In genomic region chr19:33387351-33388230, GRCh38 we compare ENCODE assay signal across 27 cellular contexts. TPM values are rescaled to one million over a fixed set of nuclear protein-coding genes. Genes with fewer than 3 reads are reported as not detected.
A peak's percentile ranks its signal among the peaks of the same experiment; 100 is the strongest.
DNase-seq lines count a peak whose midpoint lies in the region; ATAC-seq and TF ChIP-seq lines count a peak whose summit lies in the region.
"Had no signal": no experiment of that assay in that cellular context is flagged by ENCODE, and none has a peak within 500 bp of the region (broad histone marks: within the 10 kb centered on the region; RNA-seq: fewer than 3 reads in every experiment).

No MANE protein-coding gene starts in this region.

- DNase-seq in activated effector memory CD4-positive, alpha-beta T cell treated with anti-CD3 and anti-CD28 coated beads, Interleukin-2, amount 50 U/mL, for 16 hours, result peak; percentile 61
- DNase-seq in activated effector memory CD4-positive, alpha-beta T cell treated with Interleukin-2 at 50 U/mL for 16 hours, result no peak
- peak; percentile 57 for DNase-seq in G401 (ENCODE audit: low spot score)
- DNase-seq in effector memory CD8-positive, alpha-beta T cell, result no peak
- peak in 1 of 2 donors; percentile 52 for DNase-seq in psoas muscle
- DNase-seq in lower lobe of right lung, result no peak
- DNase-seq in NCI-H2029 treated with DMSO at 0.1 percent for 48 hours (lab: John Stamatoyannopoulos, UW), result no peak
- no peak for DNase-seq in endodermal cell
- DNase-seq: activated CD4-positive, alpha-beta T cell treated with anti-CD3 and anti-CD28 coated beads, Interleukin-2, amount 50 U/mL, for 4 hours; activated CD4-positive, CD25-positive, alpha-beta regulatory T cell; activated naive CD8-positive, alpha-beta T cell treated with anti-CD3 and anti-CD28 coated beads, Interleukin-2, amount 50 U/mL, for 24 hours; erythroblast; hippocampal formation; immature natural killer cell; NCI-H187; SHP77 treated with DMSO at 0.1 percent for 48 hours; small intestine; SW 1271 had no signal

- H3K36me3 ChIP-seq in psoas muscle (ENCODE audit: insufficient read depth in 1 of 2, low read depth in 1 of 2) (peaks cover 0 to 7% of the 10 kb centered on the region in 2 donors), lower lobe of right lung (peaks cover 26% of the 10 kb centered on the region), endodermal cell (ENCODE audit: control insufficient read depth, insufficient read depth, low read length) (peaks cover 14% of the 10 kb centered on the region)
- H3K36me3 ChIP-seq: neural progenitor cell had no signal

- H3K27me3 ChIP-seq in psoas muscle (ENCODE audit: insufficient read depth in 3 of 3, low read length in 2 of 3) (no peaks in the 10 kb centered on the region), lower lobe of right lung (ENCODE audit: low read depth) (no peaks in the 10 kb centered on the region), endodermal cell (ENCODE audit: control insufficient read depth, insufficient read depth, low read length, poor library complexity, severe bottlenecking) (no peaks in the 10 kb centered on the region)
- H3K27me3 ChIP-seq: left lung, neural progenitor cell, suprapubic skin, vagina had no signal

- 75 to 83% (median 76%) methylated on average over 39 of the region's 39 CpGs for whole genome bisulfite sequencing in psoas muscle, 3 donors
- 92 to 99% methylated on average over 25 to 39 of the region's 39 CpGs for WGBS in endodermal cell (ENCODE audit: insufficient coverage in 1 of 2, insufficient read length in 1 of 2), 2 experiments

- H3K36me3 Mint-ChIP-seq in effector memory CD8-positive, alpha-beta T cell (ENCODE audit: insufficient read depth), result peaks cover 12% of the 10 kb centered on the region
- H3K36me3 Mint-ChIP-seq in endodermal cell (ENCODE audit: low read depth), result peaks cover 13% of the 10 kb centered on the region
- H3K36me3 Mint-ChIP-seq: neural progenitor cell had no signal

- peaks cover 69% of the 10 kb centered on the region for H3K4me1 ChIP-seq in psoas muscle
- peaks cover 48% of the 10 kb centered on the region for H3K4me1 ChIP-seq in lower lobe of right lung
- H3K4me1 ChIP-seq in endodermal cell (ENCODE audit: control insufficient read depth, insufficient read depth, low read length), result no peaks in the 10 kb centered on the region
- H3K4me1 ChIP-seq: neural progenitor cell had no signal

- H3K4me3 Mint-ChIP-seq in effector memory CD8-positive, alpha-beta T cell, result no peak overlapping the region
- H3K4me3 Mint-ChIP-seq in endodermal cell, result no peak overlapping the region
- H3K4me3 Mint-ChIP-seq: activated naive CD8-positive, alpha-beta T cell treated with anti-CD3 and anti-CD28 coated beads, Interleukin-2, amount 50 U/mL, for 24 hours; B cell; immature natural killer cell; neural progenitor cell; stimulated activated effector memory CD8-positive, alpha-beta T cell treated with anti-CD3 and anti-CD28 coated beads, Interleukin-12 subunit alpha, Interleukin-12 subunit beta, amount 100 ng/mL, for 72 hours had no signal

- in situ Hi-C loops in G401 (cut with HindIII; ENCODE audit: low sequenced_read_pairs), result no loop called here

- H3K4me1 Mint-ChIP-seq in effector memory CD8-positive, alpha-beta T cell (ENCODE audit: low read depth in 2 of 2), result peaks cover 7 to 14% of the 10 kb centered on the region in 2 donors
- no peaks in the 10 kb centered on the region for H3K4me1 Mint-ChIP-seq in endodermal cell
- H3K4me1 Mint-ChIP-seq: activated naive CD8-positive, alpha-beta T cell treated with anti-CD3 and anti-CD28 coated beads, Interleukin-2, amount 50 U/mL, for 24 hours; neural progenitor cell had no signal

- ATAC-seq in effector memory CD8-positive, alpha-beta T cell (replicated peaks), result no peak
- ATAC-seq in psoas muscle (no peak), lower lobe of right lung (no peak)
- ATAC-seq: A549; activated naive CD8-positive, alpha-beta T cell treated with anti-CD3 and anti-CD28 coated beads, Interleukin-2, amount 50 U/mL, for 24 hours; left lung had no signal

- H3K27me3 Mint-ChIP-seq in effector memory CD8-positive, alpha-beta T cell, result no peaks in the 10 kb centered on the region
- no peaks in the 10 kb centered on the region for H3K27me3 Mint-ChIP-seq in endodermal cell (ENCODE audit: insufficient read depth)
- H3K27me3 Mint-ChIP-seq: activated naive CD8-positive, alpha-beta T cell treated with anti-CD3 and anti-CD28 coated beads, Interleukin-2, amount 50 U/mL, for 24 hours; B cell had no signal

- H3K9me3 ChIP-seq in psoas muscle (no peaks in the 10 kb centered on the region), lower lobe of right lung (no peaks in the 10 kb centered on the region), endodermal cell (ENCODE audit: control insufficient read depth, low read length) (no peaks in the 10 kb centered on the region)
- H3K9me3 ChIP-seq: A549, left lung, suprapubic skin, vagina had no signal

- peak overlapping the region; percentile 16 to 72 for H3K27ac Mint-ChIP-seq in effector memory CD8-positive, alpha-beta T cell
- H3K27ac Mint-ChIP-seq in endodermal cell, result no peak overlapping the region
- H3K27ac Mint-ChIP-seq: activated naive CD8-positive, alpha-beta T cell treated with anti-CD3 and anti-CD28 coated beads, Interleukin-2, amount 50 U/mL, for 24 hours; activated T-helper 2 cell treated with anti-CD3 and anti-CD28 coated beads, Interferon-gamma antibody, Interleukin-2, Interleukin-4, amounts not matched to agents 10 μg/mL and 5 μg/mL and 100 μg/mL, durations not matched to agents 14 hours and 24 hours and 36 hours; B cell; immature natural killer cell; neural progenitor cell had no signal

- H3K27ac ChIP-seq in psoas muscle, result peak overlapping the region; percentile 83
- no peak overlapping the region for H3K27ac ChIP-seq in lower lobe of right lung
- H3K27ac ChIP-seq in endodermal cell (ENCODE audit: low read depth, low read length), result no peak overlapping the region
- H3K27ac ChIP-seq: A549, KMS-11, neural progenitor cell had no signal

- no peak overlapping the region for H3K9ac ChIP-seq in endodermal cell (ENCODE audit: extremely low read depth, low read length, poor library complexity, severe bottlenecking)
- H3K9ac ChIP-seq: KMS-11, neural progenitor cell had no signal

- no peaks in the 10 kb centered on the region for H3K9me3 Mint-ChIP-seq in effector memory CD8-positive, alpha-beta T cell
- H3K9me3 Mint-ChIP-seq in endodermal cell, result no peaks in the 10 kb centered on the region
- H3K9me3 Mint-ChIP-seq: activated naive CD8-positive, alpha-beta T cell treated with anti-CD3 and anti-CD28 coated beads, Interleukin-2, amount 50 U/mL, for 24 hours; activated T-helper 2 cell treated with anti-CD3 and anti-CD28 coated beads, Interferon-gamma antibody, Interleukin-2, Interleukin-4, amounts not matched to agents 10 μg/mL and 5 μg/mL and 100 μg/mL, durations not matched to agents 14 hours and 24 hours and 36 hours; immature natural killer cell; neural progenitor cell; stimulated activated effector memory CD8-positive, alpha-beta T cell treated with anti-CD3 and anti-CD28 coated beads, Interleukin-12 subunit alpha, Interleukin-12 subunit beta, amount 100 ng/mL, for 72 hours had no signal

- no peak overlapping the region for H3K4me3 ChIP-seq in psoas muscle
- no peak overlapping the region for H3K4me3 ChIP-seq in lower lobe of right lung
- no peak overlapping the region for H3K4me3 ChIP-seq in endodermal cell (ENCODE audit: low read length)
- H3K4me3 ChIP-seq: A549, left lung, neural progenitor cell, suprapubic skin, vagina had no signal

- intact Hi-C loops in psoas muscle (cut with DNase I) (loop anchor here (5.0 kb wide), 1 partner anchor 85 kb away; the partner anchor contains the start of gene CEBPA (in 2 of the 2)), lower lobe of right lung (cut with DNase I) (no loop called here)

- TF ChIP-seq CTCF in psoas muscle (IDR thresholded peaks at IDR 0.05) (no peak), lower lobe of right lung (IDR thresholded peaks at IDR 0.05) (no peak), endodermal cell (conservative IDR thresholded peaks at IDR 0.05) (no peak)

RNA-seq across cellular contexts. Expression of gene CEBPG, which starts 14.1 kb away (rescaled TPM):
- total RNA-seq in G401 (2014; rRNA removed; shearing (Covaris generic)), result 8.2 and 22.1 TPM in 2 replicates
- total RNA-seq in psoas muscle, result 10 to 100 TPM; 29.9 to 54.5 (median 49.5) TPM
- polyA plus RNA-seq in psoas muscle, result 10 to 100 TPM; 47.0 to 95.7 (median 60.3) TPM
- 29.6 TPM for total RNA-seq in lower lobe of right lung
- 10 to 100 TPM; 31.9 to 33.8 TPM for total RNA-seq in endodermal cell
- polyA plus RNA-seq in endodermal cell (2013, experiment 1 of 2), result 31.9 TPM
- 27.5 TPM for polyA plus RNA-seq in endodermal cell (2013, experiment 2 of 2)

Comparison
In these comparisons a context has a peak if more than half of its experiments do, and no peak if none do; other contexts are left out.
1. DNase-seq: peak in activated effector memory CD4-positive, alpha-beta T cell treated with anti-CD3 and anti-CD28 coated beads, Interleukin-2, amount 50 U/mL, for 16 hours (single experiment) and G401 (single experiment); none in activated effector memory CD4-positive, alpha-beta T cell treated with Interleukin-2 at 50 U/mL for 16 hours (single experiment), effector memory CD8-positive, alpha-beta T cell (0 of 3), lower lobe of right lung (single experiment), NCI-H2029 treated with DMSO at 0.1 percent for 48 hours (single experiment) and endodermal cell (single experiment).